In genomic region chr1:186152945-186153309, GRCh38 we compare ENCODE assay signal across 25 cellular contexts.
A peak's percentile ranks its signal among the peaks of the same experiment; 100 is the strongest.
DNase-seq lines count a peak whose midpoint lies in the region; ATAC-seq and TF ChIP-seq lines count a peak whose summit lies in the region.
"Had no signal": no experiment of that assay in that cellular context is flagged by ENCODE, and none has a peak within 500 bp of the region (broad histone marks: within the 10 kb centered on the region; RNA-seq: fewer than 3 reads in every experiment).

No MANE protein-coding gene starts in this region.

- no peaks in the 10 kb centered on the region for H4K20me1 ChIP-seq in mammary epithelial cell (ENCODE audit: insufficient read depth, low read length)

- H3K27ac ChIP-seq in mammary epithelial cell (ENCODE audit: insufficient read depth, low read depth, low read length) = peak overlapping the region; percentile 31
- H3K27ac ChIP-seq in SK-N-MC = peak overlapping the region; percentile 81
- H3K27ac ChIP-seq in gastroesophageal sphincter = peak overlapping the region in 3 of 4 donors; percentile 16 to 55 (median 32)
- H3K27ac ChIP-seq in dorsolateral prefrontal cortex = no peak overlapping the region
- H3K27ac ChIP-seq: adrenal gland, left lung, right lobe of liver, tibial artery had no signal

- dilution Hi-C loops in mammary epithelial cell (cut with HindIII; ENCODE audit: low sequenced_read_pairs) = no loop called here

- WGBS in mammary epithelial cell (ENCODE audit: low coverage, missing lambda C conversion rate) = 8% methylated on average over 2 of the region's 2 CpGs
- WGBS in gastroesophageal sphincter (ENCODE audit: low coverage in 1 of 2), 2 donors = 19 to 37% methylated on average over 2 of the region's 2 CpGs

- H3K4me3 ChIP-seq in mammary epithelial cell (replicated peaks in 1 of 3; ENCODE audit: insufficient read depth in 1 of 3, low read depth in 2 of 3, low read length in 3 of 3) = no peak overlapping the region
- peak overlapping the region; percentile 7; the same call in 1 of the 2 replicates for H3K4me3 ChIP-seq in SK-N-MC
- no peak overlapping the region for H3K4me3 ChIP-seq in gastroesophageal sphincter
- H3K4me3 ChIP-seq in dorsolateral prefrontal cortex = no peak overlapping the region
- H3K4me3 ChIP-seq: adrenal gland, left lung, right lobe of liver, tibial artery had no signal

- BruUV-seq in mammary epithelial cell (replicated peaks; lab: Mats Ljungman, UMichigan) (no TSS peak), MCF 10A (replicated peaks; lab: Mats Ljungman, UMichigan) (no TSS peak)

- H3K27me3 Mint-ChIP-seq in MCF 10A (ENCODE audit: insufficient read depth, unreplicated experiment) = no peaks in the 10 kb centered on the region
- H3K27me3 Mint-ChIP-seq: progenitor cell of endocrine pancreas had no signal

- H3K36me3 ChIP-seq in mammary epithelial cell (ENCODE audit: insufficient read depth, low read length) (no peaks in the 10 kb centered on the region), SK-N-MC (ENCODE audit: insufficient read depth, low read length) (peaks cover 78% of the 10 kb centered on the region), gastroesophageal sphincter (peaks cover 0 to 20% of the 10 kb centered on the region in 2 donors)
- H3K36me3 ChIP-seq: adrenal gland, left lung, right lobe of liver, tibial artery had no signal

- no peaks in the 10 kb centered on the region for H3K9me3 Mint-ChIP-seq in MCF 10A (ENCODE audit: unreplicated experiment)
- H3K9me3 Mint-ChIP-seq: activated naive CD4-positive, alpha-beta T cell treated with anti-CD3 and anti-CD28 coated beads for 36 hours; activated T-helper 1 cell treated with anti-CD3 and anti-CD28 coated beads, Interleukin-12 subunit alpha, Interleukin-12 subunit beta, Interleukin-2, Interleukin-4 antibody, amounts not matched to agents 30 ng/mL and 10 ng/mL and 1 ng/mL, durations not matched to agents 14 hours and 24 hours and 36 hours had no signal

- TF ChIP-seq EP300 in gastroesophageal sphincter (IDR thresholded peaks at IDR 0.05) = no peak

- no peaks in the 10 kb centered on the region for H3K79me2 ChIP-seq in mammary epithelial cell (ENCODE audit: insufficient read depth, low read length)

- peak overlapping the region; percentile 29 for H2AFZ ChIP-seq in mammary epithelial cell (ENCODE audit: low read depth, low read length)

- in situ Hi-C loops in mammary epithelial cell (cut with MboI; ENCODE audit: low sequenced_read_pairs in 2 of 2) = no loop called here

- peak overlapping the region; percentile 79 for H3K4me2 ChIP-seq in mammary epithelial cell (ENCODE audit: insufficient read depth, low read depth, low read length)

- CTCF ChIA-PET in mammary epithelial cell (lab: Charles Lee; ENCODE audit: low non-redundant PET) = no interaction called here
- CTCF ChIA-PET in MCF 10A (lab: Yijun Ruan, JAX) = interaction anchor here (0.6 to 6.3 kb wide), 12 partner anchors 22 to 433 kb away, joined by 3 to 58 read pairs (median 4); no protein-coding TSS in a partner anchor

- H3K4me1 ChIP-seq in mammary epithelial cell (ENCODE audit: insufficient read depth, low read length) (peaks cover 37% of the 10 kb centered on the region), gastroesophageal sphincter (peaks cover 3 to 23% (median 10%) of the 10 kb centered on the region in 3 donors)
- H3K4me1 ChIP-seq: left lung, right lobe of liver had no signal

- H3K27ac Mint-ChIP-seq in MCF 10A (ENCODE audit: low read depth, unreplicated experiment) = no peak overlapping the region
- H3K27ac Mint-ChIP-seq: activated naive CD4-positive, alpha-beta T cell treated with anti-CD3 and anti-CD28 coated beads for 36 hours; activated T-helper 1 cell treated with anti-CD3 and anti-CD28 coated beads, Interleukin-12 subunit alpha, Interleukin-12 subunit beta, Interleukin-2, Interleukin-4 antibody, amounts not matched to agents 30 ng/mL and 10 ng/mL and 1 ng/mL, durations not matched to agents 14 hours and 24 hours and 36 hours; progenitor cell of endocrine pancreas had no signal

- H3K27me3 ChIP-seq in mammary epithelial cell (ENCODE audit: insufficient read depth, low read length) = no peaks in the 10 kb centered on the region
- H3K27me3 ChIP-seq in gastroesophageal sphincter = no peaks in the 10 kb centered on the region
- H3K27me3 ChIP-seq in dorsolateral prefrontal cortex = peaks cover 0 to 3% (median 0%) of the 10 kb centered on the region in 45 donors
- H3K27me3 ChIP-seq: adrenal gland, left lung, right lobe of liver, tibial artery had no signal

- intact Hi-C loops in mammary epithelial cell (cut with micrococcal nuclease) = loop anchor here (2.0 to 10.0 kb wide), 2 partner anchors 50 to 162 kb away; no protein-coding TSS in a partner anchor
- intact Hi-C loops in MCF 10A (cut with micrococcal nuclease) = no loop called here
- intact Hi-C loops in dorsolateral prefrontal cortex (cut with DNase I) = no loop called here

- no peaks in the 10 kb centered on the region for H3K36me3 Mint-ChIP-seq in MCF 10A (ENCODE audit: insufficient read depth, unreplicated experiment)

- H3K4me1 Mint-ChIP-seq in MCF 10A (ENCODE audit: insufficient read depth, unreplicated experiment) = peaks cover 13% of the 10 kb centered on the region

- POLR2A ChIA-PET in MCF 10A (lab: Yijun Ruan, JAX) = interaction anchor here (0.8 to 0.9 kb wide), 2 partner anchors 23 to 30 kb away, joined by 3 to 4 read pairs; no protein-coding TSS in a partner anchor

- ATAC-seq in gastroesophageal sphincter = no peak
- ATAC-seq: activated CD4-positive, CD25-positive, alpha-beta regulatory T cell treated with anti-CD3 and anti-CD28 coated beads, Interleukin-2, amount 50 U/mL, for 24 hours; HepG2; left lung; right lobe of liver had no signal

- H3K9me3 ChIP-seq in mammary epithelial cell (replicated peaks; ENCODE audit: insufficient read depth, low read length) (no peaks in the 10 kb centered on the region), SK-N-MC (ENCODE audit: low read depth, low read length) (peaks cover 7% of the 10 kb centered on the region; the same call in 1 of the 2 replicates), gastroesophageal sphincter (no peaks in the 10 kb centered on the region)
- H3K9me3 ChIP-seq: adrenal gland, left lung, right lobe of liver, tibial artery had no signal

- TF ChIP-seq POLR2A in gastroesophageal sphincter (IDR thresholded peaks at IDR 0.05) = no peak

- H3K4me3 Mint-ChIP-seq in MCF 10A (ENCODE audit: unreplicated experiment) = no peak overlapping the region
- H3K4me3 Mint-ChIP-seq: activated naive CD4-positive, alpha-beta T cell treated with anti-CD3 and anti-CD28 coated beads for 36 hours; activated T-helper 1 cell treated with anti-CD3 and anti-CD28 coated beads, Interleukin-12 subunit alpha, Interleukin-12 subunit beta, Interleukin-2, Interleukin-4 antibody, amounts not matched to agents 30 ng/mL and 10 ng/mL and 1 ng/mL, durations not matched to agents 14 hours and 24 hours and 36 hours had no signal

- H3K9ac ChIP-seq in mammary epithelial cell (ENCODE audit: insufficient read depth, low read length) (no peak overlapping the region), SK-N-MC (ENCODE audit: insufficient read length) (no peak overlapping the region)

- no peak for DNase-seq in mammary epithelial cell
- DNase-seq in MCF 10A (ENCODE audit: unreplicated experiment) = no peak
- no peak for DNase-seq in SK-N-MC (ENCODE audit: low read depth, low spot score)
- no peak for DNase-seq in dorsolateral prefrontal cortex
- no peak for DNase-seq in mesenteric fat pad (ENCODE audit: low spot score)
- no peak for DNase-seq in NCI-H82 (lab: John Stamatoyannopoulos, UW)
- no peak for DNase-seq in GM19238 (ENCODE audit: insufficient read length, low spot score)
- DNase-seq: activated CD4-positive, alpha-beta T cell treated with anti-CD3 and anti-CD28 coated beads, Interleukin-2, amount 50 U/mL, for 4 hours; activated naive CD4-positive, alpha-beta T cell treated with anti-CD3 and anti-CD28 coated beads for 36 hours; adrenal gland; DMS79 treated with DMSO at 0.1 percent for 48 hours; Kasumi-1; left lung; NCI-H1436 treated with DMSO at 0.1 percent for 48 hours; NCI-H2107; right lobe of liver; stimulated activated CD4-positive, alpha-beta T cell treated with anti-CD3 and anti-CD28 coated beads, Interleukin-12 subunit alpha, Interleukin-12 subunit beta, amount 100 ng/mL, for 4 hours; stimulated activated CD4-positive, alpha-beta T cell treated with anti-CD3 and anti-CD28 coated beads, Interleukin-4, amount 100 ng/mL, for 1 hour; T-helper 2 cell; tibial artery had no signal

- TF ChIP-seq CTCF in mammary epithelial cell (conservative IDR thresholded peaks at IDR 0.05 in 1 of 2, IDR thresholded peaks at IDR 0.05 in 1 of 2; ENCODE audit: extremely low read depth in 1 of 2, insufficient read depth in 1 of 2, low read depth in 1 of 2, low read length in 2 of 2) = no peak
- no peak for TF ChIP-seq CTCF in MCF 10A (IDR thresholded peaks at IDR 0.05; ENCODE audit: unreplicated experiment)
- no peak for TF ChIP-seq CTCF in gastroesophageal sphincter (IDR thresholded peaks at IDR 0.05)
- no peak for TF ChIP-seq CTCF in dorsolateral prefrontal cortex (IDR thresholded peaks at IDR 0.05 in 54 of 56, conservative IDR thresholded peaks at IDR 0.05 in 2 of 56; ENCODE audit: low read depth in 1 of 56, partially characterized antibody in 56 of 56)

Comparison
In these comparisons a context has a peak if more than half of its experiments do, and no peak if none do; other contexts are left out.
1. H3K27ac ChIP-seq: peak in mammary epithelial cell (single experiment), SK-N-MC (single experiment) and gastroesophageal sphincter (3 of 4); none in dorsolateral prefrontal cortex (0 of 59).